In the genomic region with DNA sequence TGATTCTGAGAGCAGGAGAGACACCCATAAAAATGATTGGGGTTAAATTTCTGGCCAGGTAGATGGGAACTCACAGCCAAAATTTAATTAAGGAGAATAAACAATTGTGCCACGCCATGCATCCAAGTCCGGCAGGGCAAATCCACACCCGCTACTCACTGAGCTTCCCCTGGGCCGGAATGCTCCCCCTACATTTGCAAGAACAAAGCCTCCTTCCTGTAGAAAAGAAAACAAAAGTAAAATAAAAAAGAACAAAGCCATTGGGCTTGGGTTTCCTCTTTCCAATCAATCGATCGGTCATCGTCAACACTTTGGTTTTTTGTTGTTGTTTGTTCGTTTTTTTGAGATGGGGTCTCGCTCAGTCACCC, we compare ENCODE assay signal across 24 cellular contexts.
"Had no signal": no experiment of that assay in that cellular context is flagged by ENCODE, and none has a peak within 500 bp of the region (broad histone marks: within the 10 kb centered on the region; RNA-seq: fewer than 3 reads in every experiment).

No MANE protein-coding gene starts in this region.

- H3K9me3 ChIP-seq: esophagus squamous epithelium, heart right ventricle, lower lobe of right lung, right lobe of liver, thoracic aorta, uterus had no signal

- H3K36me3 ChIP-seq: uterus had no signal

- H3K9me3 Mint-ChIP-seq: activated CD4-positive, alpha-beta T cell treated with anti-CD3 and anti-CD28 coated beads, Interleukin-2, amount 10 ng/mL, durations not matched to agents 7 days and 5 days; activated CD8-positive, alpha-beta T cell treated with anti-CD3 and anti-CD28 coated beads for 36 hours; activated naive CD4-positive, alpha-beta T cell treated with anti-CD3 and anti-CD28 coated beads, Interleukin-2, amount 50 U/mL, for 72 hours; activated T-helper 1 cell treated with anti-CD3 and anti-CD28 coated beads, Interleukin-12 subunit alpha, Interleukin-12 subunit beta, Interleukin-2, Interleukin-4 antibody, amounts not matched to agents 30 ng/mL and 10 ng/mL and 1 ng/mL, durations not matched to agents 14 hours and 24 hours and 36 hours; natural killer cell treated with Interleukin-12 subunit alpha and Interleukin-12 subunit beta and Interleukin-15 and Interleukin-18, amount 100 ng/mL, for 72 hours had no signal

- H3K36me3 Mint-ChIP-seq: activated naive CD4-positive, alpha-beta T cell treated with anti-CD3 and anti-CD28 coated beads, Interleukin-2, amount 50 U/mL, for 72 hours had no signal

- H3K4me3 Mint-ChIP-seq: activated CD4-positive, alpha-beta T cell treated with anti-CD3 and anti-CD28 coated beads, Interleukin-2, amount 10 ng/mL, durations not matched to agents 7 days and 5 days; activated CD8-positive, alpha-beta T cell treated with anti-CD3 and anti-CD28 coated beads for 36 hours; activated T-helper 1 cell treated with anti-CD3 and anti-CD28 coated beads, Interleukin-12 subunit alpha, Interleukin-12 subunit beta, Interleukin-2, Interleukin-4 antibody, amounts not matched to agents 30 ng/mL and 10 ng/mL and 1 ng/mL, durations not matched to agents 14 hours and 24 hours and 36 hours; natural killer cell treated with Interleukin-12 subunit alpha and Interleukin-12 subunit beta and Interleukin-15 and Interleukin-18, amount 100 ng/mL, for 72 hours; T-helper 17 cell had no signal

- H3K4me3 ChIP-seq: esophagus squamous epithelium, heart right ventricle, lower lobe of right lung, right lobe of liver, thoracic aorta, uterus had no signal

- H3K27me3 ChIP-seq: esophagus squamous epithelium, heart right ventricle, right lobe of liver, uterus had no signal

- ATAC-seq: activated CD8-positive, alpha-beta T cell treated with anti-CD3 and anti-CD28 coated beads for 36 hours; activated naive CD4-positive, alpha-beta T cell treated with anti-CD3 and anti-CD28 coated beads, Interleukin-2, amount 50 U/mL, for 72 hours; heart right ventricle; left lobe of liver; lower lobe of right lung; natural killer cell treated with Interleukin-12 subunit alpha and Interleukin-12 subunit beta and Interleukin-15 and Interleukin-18, amount 100 ng/mL, for 72 hours; right lobe of liver; SK-N-SH treated with all-trans-retinoic acid at 6 μM for 48 hours; stimulated activated naive CD8-positive, alpha-beta T cell treated with anti-CD3 and anti-CD28 coated beads, Interleukin-15, Interleukin-2, amounts not matched to agents 100 U/mL and 50 U/mL, for 24 hours; T-helper 17 cell had no signal

- H3K27ac Mint-ChIP-seq: activated CD4-positive, alpha-beta T cell treated with anti-CD3 and anti-CD28 coated beads, Interleukin-2, amount 10 ng/mL, durations not matched to agents 7 days and 5 days; activated CD8-positive, alpha-beta T cell treated with anti-CD3 and anti-CD28 coated beads for 36 hours; activated naive CD4-positive, alpha-beta T cell treated with anti-CD3 and anti-CD28 coated beads, Interleukin-2, amount 50 U/mL, for 72 hours; activated T-helper 1 cell treated with anti-CD3 and anti-CD28 coated beads, Interleukin-12 subunit alpha, Interleukin-12 subunit beta, Interleukin-2, Interleukin-4 antibody, amounts not matched to agents 30 ng/mL and 10 ng/mL and 1 ng/mL, durations not matched to agents 14 hours and 24 hours and 36 hours; natural killer cell treated with Interleukin-12 subunit alpha and Interleukin-12 subunit beta and Interleukin-15 and Interleukin-18, amount 100 ng/mL, for 72 hours had no signal

- H3K27me3 Mint-ChIP-seq: activated CD4-positive, alpha-beta T cell treated with anti-CD3 and anti-CD28 coated beads, Interleukin-2, amount 10 ng/mL, durations not matched to agents 7 days and 5 days; activated CD8-positive, alpha-beta T cell treated with anti-CD3 and anti-CD28 coated beads for 36 hours; T-helper 17 cell had no signal

- DNase-seq: activated CD4-positive, CD25-positive, alpha-beta regulatory T cell treated with anti-CD3 and anti-CD28 coated beads, Interleukin-2, amount 50 U/mL, for 72 hours; activated CD8-positive, alpha-beta T cell treated with anti-CD3 and anti-CD28 coated beads for 36 hours; activated gamma-delta T cell treated with Interleukin-2 at 50 U/mL for 16 hours; activated T-cell treated with anti-CD3 and anti-CD28 coated beads, Interleukin-2, amount 50 U/mL, for 1 hour; esophagus squamous epithelium; foreskin melanocyte; heart right ventricle; kidney glomerular epithelial cell; mesenchymal stem cell; stimulated activated CD4-positive, alpha-beta T cell treated with anti-CD3 and anti-CD28 coated beads, Interleukin-2, amount 100 ng/mL, for 48 hours; stimulated activated naive CD8-positive, alpha-beta T cell treated with anti-CD3 and anti-CD28 coated beads, Interleukin-15, Interleukin-2, amounts not matched to agents 100 U/mL and 50 U/mL, for 24 hours; T-helper 17 cell; T1000; trophoblast cell had no signal

- H3K4me1 Mint-ChIP-seq: activated CD4-positive, alpha-beta T cell treated with anti-CD3 and anti-CD28 coated beads, Interleukin-2, amount 10 ng/mL, durations not matched to agents 7 days and 5 days had no signal

- H3K4me1 ChIP-seq: esophagus squamous epithelium, lower lobe of right lung, right lobe of liver, uterus had no signal

- H3K27ac ChIP-seq: lower lobe of right lung, right lobe of liver, thoracic aorta, uterus had no signal
